ENCODE assay signal across 25 cellular contexts in genomic region chr1:104238991-104239390, GRCh38.
DNase-seq lines count a peak whose midpoint lies in the region; ATAC-seq and TF ChIP-seq lines count a peak whose summit lies in the region.
"Had no signal": no experiment of that assay in that cellular context is flagged by ENCODE, and none has a peak within 500 bp of the region (broad histone marks: within the 10 kb centered on the region; RNA-seq: fewer than 3 reads in every experiment).

No MANE protein-coding gene starts in this region.

- CTCF ChIA-PET in HEK293T (lab: Yijun Ruan, JAX): no interaction called here

- ATAC-seq in GM19328 (IDR thresholded peaks at IDR 0.05; ENCODE audit: unreplicated experiment): no peak
- no peak for ATAC-seq in HG03045 (IDR thresholded peaks at IDR 0.05; ENCODE audit: unreplicated experiment)
- ATAC-seq: activated CD8-positive, alpha-beta T cell treated with anti-CD3 and anti-CD28 coated beads for 36 hours; left lobe of liver; PC-3; right lobe of liver had no signal

- H3K36me3 ChIP-seq in BE2C: no peaks in the 10 kb centered on the region
- H3K36me3 ChIP-seq: BLaER1 treated with 17β-estradiol and CSF1 and Interleukin-3, amounts not matched to agents 10 nM and 100 nM; right lobe of liver; vagina had no signal

- peaks cover 10% of the 10 kb centered on the region for H3K4me1 ChIP-seq in BE2C
- H3K4me1 ChIP-seq: BLaER1 treated with 17β-estradiol and CSF1 and Interleukin-3, amounts not matched to agents 10 nM and 100 nM; right lobe of liver; testis; vagina had no signal

- DNase-seq in BE2C: peak; percentile 63
- DNase-seq in HEK293T (ENCODE audit: extremely low spot score): peak; percentile 34
- peak; percentile 73 for DNase-seq in SK-N-DZ (ENCODE audit: low spot score)
- peak; percentile 93 for DNase-seq in left kidney (ENCODE audit: low read depth, low spot score)
- DNase-seq in activated naive CD4-positive, alpha-beta T cell (lab: John Stamatoyannopoulos, UW): no peak
- no peak for DNase-seq in NCI-H187 treated with DMSO at 0.1 percent for 48 hours (lab: John Stamatoyannopoulos, UW)
- DNase-seq: activated CD8-positive, alpha-beta T cell treated with anti-CD3 and anti-CD28 coated beads for 36 hours; activated effector memory CD4-positive, alpha-beta T cell treated with Interleukin-2 at 50 U/mL for 16 hours; EL; KG1; NCI-H187; NCI-H2227 treated with DMSO at 0.1 percent for 48 hours; NCI-H82; PC-3; right lobe of liver; Right ventricle myocardium superior; stimulated activated CD4-positive, alpha-beta T cell treated with anti-CD3 and anti-CD28 coated beads, Interleukin-12 subunit alpha, Interleukin-12 subunit beta, amount 100 ng/mL, for 4 hours; stimulated activated CD4-positive, alpha-beta T cell treated with anti-CD3 and anti-CD28 coated beads, Interleukin-4, amount 100 ng/mL, for 4 hours; stimulated activated naive CD4-positive, alpha-beta T cell treated with Interleukin-2 at 50 U/mL for 16 hours; testis had no signal

- TF ChIP-seq CTCF in BE2C (IDR thresholded peaks at IDR 0.05; ENCODE audit: low read depth, low read length): no peak

- no peak overlapping the region for H3K4me3 ChIP-seq in BE2C (ENCODE audit: low read depth, low read length)
- H3K4me3 ChIP-seq: BLaER1 treated with 17β-estradiol and CSF1 and Interleukin-3, amounts not matched to agents 10 nM and 100 nM; right lobe of liver; testis; vagina had no signal

- POLR2A ChIA-PET in HEK293T (lab: Yijun Ruan, JAX): no interaction called here

- no peaks in the 10 kb centered on the region for H3K27me3 ChIP-seq in BE2C
- H3K27me3 ChIP-seq: BLaER1 treated with 17β-estradiol and CSF1 and Interleukin-3, amounts not matched to agents 10 nM and 100 nM; right lobe of liver; testis; vagina had no signal

- no peaks in the 10 kb centered on the region for H3K9me3 ChIP-seq in BE2C
- H3K9me3 ChIP-seq: BLaER1 treated with 17β-estradiol and CSF1 and Interleukin-3, amounts not matched to agents 10 nM and 100 nM; right lobe of liver; testis; vagina had no signal

TF ChIP-seq in HEK293T, 16 proteins besides CTCF, POLR2A, EP300 and RAD21:
- TF ChIP-seq FOXM1 (IDR thresholded peaks at IDR 0.05; ENCODE audit: borderline replicate concordance) (no peak), ARNT (IDR thresholded peaks at IDR 0.05) (no peak), L3MBTL2 (conservative IDR thresholded peaks at IDR 0.05) (no peak), BHLHE40 (IDR thresholded peaks at IDR 0.05; ENCODE audit: borderline replicate concordance) (no peak), SUZ12 (IDR thresholded peaks at IDR 0.05) (no peak), LEF1 (IDR thresholded peaks at IDR 0.05; ENCODE audit: borderline replicate concordance) (no peak), TARDBP (IDR thresholded peaks at IDR 0.05) (no peak), NFRKB (IDR thresholded peaks at IDR 0.05) (no peak), FOXA1 (IDR thresholded peaks at IDR 0.05) (no peak), CTBP1 (IDR thresholded peaks at IDR 0.05; ENCODE audit: borderline replicate concordance) (no peak), HDGF (IDR thresholded peaks at IDR 0.05; ENCODE audit: borderline replicate concordance) (no peak), SP1 (IDR thresholded peaks at IDR 0.05) (no peak), ZNF384 (IDR thresholded peaks at IDR 0.05) (no peak), ELF4 (IDR thresholded peaks at IDR 0.05) (no peak)
- TF ChIP-seq, protein P1, sequence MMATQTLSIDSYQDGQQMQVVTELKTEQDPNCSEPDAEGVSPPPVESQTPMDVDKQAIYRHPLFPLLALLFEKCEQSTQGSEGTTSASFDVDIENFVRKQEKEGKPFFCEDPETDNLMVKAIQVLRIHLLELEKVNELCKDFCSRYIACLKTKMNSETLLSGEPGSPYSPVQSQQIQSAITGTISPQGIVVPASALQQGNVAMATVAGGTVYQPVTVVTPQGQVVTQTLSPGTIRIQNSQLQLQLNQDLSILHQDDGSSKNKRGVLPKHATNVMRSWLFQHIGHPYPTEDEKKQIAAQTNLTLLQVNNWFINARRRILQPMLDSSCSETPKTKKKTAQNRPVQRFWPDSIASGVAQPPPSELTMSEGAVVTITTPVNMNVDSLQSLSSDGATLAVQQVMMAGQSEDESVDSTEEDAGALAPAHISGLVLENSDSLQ (IDR thresholded peaks at IDR 0.05): no peak
TF ChIP-seq in HEK293T: peak in this region for 0.

Comparison
In these comparisons a context has a peak if more than half of its experiments do, and no peak if none do; other contexts are left out.
1. DNase-seq: peak in BE2C (single experiment), HEK293T (single experiment), SK-N-DZ (single experiment) and left kidney (single experiment); none in activated naive CD4-positive, alpha-beta T cell (0 of 4) and NCI-H187 treated with DMSO at 0.1 percent for 48 hours (single experiment).